In the genomic region with DNA sequence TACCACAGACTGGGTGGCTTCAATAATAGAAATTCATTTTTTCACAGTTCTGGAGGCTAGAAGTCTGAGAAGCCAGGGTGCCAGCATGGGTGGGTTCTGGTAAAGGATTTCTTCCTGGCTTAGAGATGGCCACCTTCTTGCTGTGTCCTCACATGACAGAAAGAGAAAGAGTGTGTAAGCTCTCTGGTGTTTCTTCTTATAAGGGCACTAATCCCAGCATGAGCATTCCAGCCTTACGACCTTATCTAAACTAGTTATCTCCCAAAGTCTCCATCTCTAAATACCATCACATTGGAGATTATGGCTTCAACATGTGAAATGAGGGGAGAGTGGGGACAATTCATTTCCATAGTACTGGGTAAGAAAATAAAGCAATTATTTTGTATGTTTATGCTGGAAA, we compare ENCODE assay signal across 27 cellular contexts.
"Had no signal": no experiment of that assay in that cellular context is flagged by ENCODE, and none has a peak within 500 bp of the region (broad histone marks: within the 10 kb centered on the region; RNA-seq: fewer than 3 reads in every experiment).

No MANE protein-coding gene starts in this region.

- ATAC-seq: stimulated activated effector memory CD8-positive, alpha-beta T cell treated with anti-CD3 and anti-CD28 coated beads, Interleukin-12 subunit alpha, Interleukin-12 subunit beta, amount 100 ng/mL, for 72 hours; stimulated activated memory B cell treated with anti-CD40 and anti-IgM and Interleukin-4, amounts not matched to agents 10 μg/mL and 1 μg/mL and 100 μg/mL, for 72 hours; stimulated activated naive B cell treated with anti-CD40 and anti-IgM and Interleukin-4, amounts not matched to agents 10 μg/mL and 1 μg/mL and 100 μg/mL, for 72 hours; stimulated activated naive CD8-positive, alpha-beta T cell treated with anti-CD3 and anti-CD28 coated beads, Interleukin-15, Interleukin-2, amounts not matched to agents 100 U/mL and 50 U/mL, for 24 hours; upper lobe of right lung had no signal

- H3K27ac Mint-ChIP-seq: stimulated activated effector memory CD8-positive, alpha-beta T cell treated with anti-CD3 and anti-CD28 coated beads, Interleukin-12 subunit alpha, Interleukin-12 subunit beta, amount 100 ng/mL, for 72 hours; stimulated activated memory B cell treated with anti-CD40 and anti-IgM and Interleukin-4, amounts not matched to agents 10 μg/mL and 1 μg/mL and 100 μg/mL, for 72 hours; stimulated activated naive B cell treated with anti-CD40 and anti-IgM and Interleukin-4, amounts not matched to agents 10 μg/mL and 1 μg/mL and 100 μg/mL, for 72 hours; stimulated activated naive CD8-positive, alpha-beta T cell treated with anti-CD3 and anti-CD28 coated beads, Interleukin-15, Interleukin-2, amounts not matched to agents 100 ng/mL and 50 ng/mL, for 24 hours; type B pancreatic cell had no signal

- H3K27me3 ChIP-seq: stomach, suprapubic skin, testis, thyroid gland, tibial artery, tibial nerve, transverse colon, upper lobe of left lung, upper lobe of right lung, uterus, vagina had no signal

- H3K4me3 Mint-ChIP-seq: stimulated activated effector memory CD8-positive, alpha-beta T cell treated with anti-CD3 and anti-CD28 coated beads, Interleukin-12 subunit alpha, Interleukin-12 subunit beta, amount 100 ng/mL, for 72 hours; stimulated activated memory B cell treated with anti-CD40 and anti-IgM and Interleukin-4, amounts not matched to agents 10 μg/mL and 1 μg/mL and 100 μg/mL, for 72 hours; stimulated activated naive B cell treated with anti-CD40 and anti-IgM and Interleukin-4, amounts not matched to agents 10 μg/mL and 1 μg/mL and 100 μg/mL, for 72 hours; stimulated activated naive CD8-positive, alpha-beta T cell treated with anti-CD3 and anti-CD28 coated beads, Interleukin-15, Interleukin-2, amounts not matched to agents 100 ng/mL and 50 ng/mL, for 24 hours; type B pancreatic cell had no signal

- H3K9me3 ChIP-seq: stomach, suprapubic skin, testis, thoracic aorta, thyroid gland, tibial nerve, transverse colon, upper lobe of left lung, upper lobe of right lung, uterus, vagina had no signal

- H3K36me3 ChIP-seq: stomach, suprapubic skin, thoracic aorta, thyroid gland, tibial artery, tibial nerve, transverse colon, upper lobe of left lung, upper lobe of right lung, uterus, vagina had no signal

- H3K27me3 Mint-ChIP-seq: stimulated activated memory B cell treated with anti-CD40 and anti-IgM and Interleukin-4, amounts not matched to agents 10 μg/mL and 1 μg/mL and 100 μg/mL, for 72 hours; stimulated activated naive B cell treated with anti-CD40 and anti-IgM and Interleukin-4, amounts not matched to agents 10 μg/mL and 1 μg/mL and 100 μg/mL, for 72 hours; stimulated activated naive CD8-positive, alpha-beta T cell treated with anti-CD3 and anti-CD28 coated beads, Interleukin-15, Interleukin-2, amounts not matched to agents 100 ng/mL and 50 ng/mL, for 24 hours had no signal

- DNase-seq: stimulated activated CD4-positive, alpha-beta T cell treated with anti-CD3 and anti-CD28 coated beads, Interleukin-2, amount 100 ng/mL, for 24 hours; stimulated activated CD4-positive, alpha-beta T cell treated with anti-CD3 and anti-CD28 coated beads, Interleukin-2, amount 100 ng/mL, for 48 hours; stimulated activated CD4-positive, alpha-beta T cell treated with anti-CD3 and anti-CD28 coated beads, Interleukin-4, amount 100 ng/mL, for 1 hour; stimulated activated CD4-positive, alpha-beta T cell treated with anti-CD3 and anti-CD28 coated beads, Interleukin-4, amount 100 ng/mL, for 24 hours; stimulated activated CD4-positive, alpha-beta T cell treated with anti-CD3 and anti-CD28 coated beads, Interleukin-4, amount 100 ng/mL, for 4 hours; stimulated activated CD8-positive, alpha-beta memory T cell treated with anti-CD3 and anti-CD28 coated beads, Interleukin-4, amount 100 ng/mL, for 48 hours; stimulated activated naive B cell treated with anti-CD40 and anti-IgM and Interleukin-4, amounts not matched to agents 10 μg/mL and 1 μg/mL and 100 μg/mL, for 72 hours; stimulated activated naive CD4-positive, alpha-beta T cell; stimulated activated naive CD4-positive, alpha-beta T cell treated with Interleukin-2 at 50 U/mL for 16 hours; stimulated activated naive CD8-positive, alpha-beta T cell treated with anti-CD3 and anti-CD28 coated beads, Interleukin-15, Interleukin-2, amounts not matched to agents 100 U/mL and 50 U/mL, for 24 hours; stomach; substantia nigra; testis; thyroid gland; tibial artery; transverse colon; upper lobe of left lung; upper lobe of right lung; uterus had no signal

- H3K9me3 Mint-ChIP-seq: type B pancreatic cell had no signal

- H3K27ac ChIP-seq: stomach, suprapubic skin, testis, thoracic aorta, thyroid gland, tibial artery, tibial nerve, transverse colon, upper lobe of left lung, upper lobe of right lung, uterus, vagina had no signal

- H3K4me1 Mint-ChIP-seq: stimulated activated effector memory CD8-positive, alpha-beta T cell treated with anti-CD3 and anti-CD28 coated beads, Interleukin-12 subunit alpha, Interleukin-12 subunit beta, amount 100 ng/mL, for 72 hours; stimulated activated memory B cell treated with anti-CD40 and anti-IgM and Interleukin-4, amounts not matched to agents 10 μg/mL and 1 μg/mL and 100 μg/mL, for 72 hours; stimulated activated naive B cell treated with anti-CD40 and anti-IgM and Interleukin-4, amounts not matched to agents 10 μg/mL and 1 μg/mL and 100 μg/mL, for 72 hours had no signal

- H3K4me3 ChIP-seq: stomach, suprapubic skin, testis, thoracic aorta, thyroid gland, tibial artery, tibial nerve, transverse colon, upper lobe of left lung, upper lobe of right lung, uterus, vagina had no signal

- H3K4me1 ChIP-seq: stomach, suprapubic skin, testis, thyroid gland, tibial artery, tibial nerve, transverse colon, upper lobe of left lung, upper lobe of right lung, uterus, vagina had no signal
